ENCODE assay signal across 20 cellular contexts in genomic region chr2:71361631-71362030, GRCh38.
"Had no signal": no experiment of that assay in that cellular context is flagged by ENCODE, and none has a peak within 500 bp of the region (broad histone marks: within the 10 kb centered on the region; RNA-seq: fewer than 3 reads in every experiment).

No MANE protein-coding gene starts in this region.

- H3K27ac Mint-ChIP-seq: activated CD4-positive, alpha-beta memory T cell treated with anti-CD3 and anti-CD28 coated beads for 36 hours; activated naive CD4-positive, alpha-beta T cell treated with anti-CD3 and anti-CD28 coated beads, Interleukin-2, amount 50 U/mL, for 24 hours had no signal

- H3K4me3 Mint-ChIP-seq: activated CD4-positive, alpha-beta memory T cell treated with anti-CD3 and anti-CD28 coated beads for 36 hours; activated naive CD4-positive, alpha-beta T cell treated with anti-CD3 and anti-CD28 coated beads, Interleukin-2, amount 50 U/mL, for 24 hours; stimulated activated effector memory CD8-positive, alpha-beta T cell treated with anti-CD3 and anti-CD28 coated beads, Interleukin-12 subunit alpha, Interleukin-12 subunit beta, amount 100 ng/mL, for 72 hours had no signal

- DNase-seq: activated CD4-positive, alpha-beta memory T cell treated with anti-CD3 and anti-CD28 coated beads for 36 hours; activated effector memory CD4-positive, alpha-beta T cell treated with anti-CD3 and anti-CD28 coated beads, Interleukin-2, amount 50 U/mL, for 16 hours; activated T-cell treated with anti-CD3 and anti-CD28 coated beads, Interleukin-2, amount 50 U/mL, for 48 hours; amniotic stem cell; dermis blood vessel endothelial cell; effector memory CD4-positive, alpha-beta T cell; esophagus squamous epithelium; left ventricle myocardium superior; right lobe of liver; stimulated activated CD4-positive, alpha-beta T cell treated with anti-CD3 and anti-CD28 coated beads, Interleukin-4, amount 100 ng/mL, for 24 hours; stomach; T-helper 2 cell; trophoblast cell; WERI-Rb-1 had no signal

- H3K27me3 Mint-ChIP-seq: activated CD4-positive, alpha-beta memory T cell treated with anti-CD3 and anti-CD28 coated beads for 36 hours; activated naive CD4-positive, alpha-beta T cell treated with anti-CD3 and anti-CD28 coated beads, Interleukin-2, amount 50 U/mL, for 24 hours had no signal

- H3K27me3 ChIP-seq: cardiac muscle cell, esophagus squamous epithelium, right lobe of liver, stomach, vagina had no signal

- H3K9me3 ChIP-seq: esophagus squamous epithelium, prostate gland, right lobe of liver, stomach, vagina had no signal

- H3K9me3 Mint-ChIP-seq: activated CD4-positive, alpha-beta memory T cell treated with anti-CD3 and anti-CD28 coated beads for 36 hours; activated naive CD4-positive, alpha-beta T cell treated with anti-CD3 and anti-CD28 coated beads, Interleukin-2, amount 50 U/mL, for 24 hours; stimulated activated effector memory CD8-positive, alpha-beta T cell treated with anti-CD3 and anti-CD28 coated beads, Interleukin-12 subunit alpha, Interleukin-12 subunit beta, amount 100 ng/mL, for 72 hours had no signal

- H3K4me3 ChIP-seq: cardiac muscle cell, esophagus squamous epithelium, prostate gland, right lobe of liver, smooth muscle cell, stomach, vagina had no signal

- ATAC-seq: left ventricle myocardium superior; stimulated activated effector memory CD8-positive, alpha-beta T cell treated with anti-CD3 and anti-CD28 coated beads, Interleukin-12 subunit alpha, Interleukin-12 subunit beta, amount 100 ng/mL, for 72 hours had no signal

- H3K4me1 ChIP-seq: esophagus squamous epithelium, prostate gland had no signal

- H3K27ac ChIP-seq: esophagus squamous epithelium, prostate gland, right lobe of liver, stomach, vagina, WERI-Rb-1 had no signal
